In the genomic region with DNA sequence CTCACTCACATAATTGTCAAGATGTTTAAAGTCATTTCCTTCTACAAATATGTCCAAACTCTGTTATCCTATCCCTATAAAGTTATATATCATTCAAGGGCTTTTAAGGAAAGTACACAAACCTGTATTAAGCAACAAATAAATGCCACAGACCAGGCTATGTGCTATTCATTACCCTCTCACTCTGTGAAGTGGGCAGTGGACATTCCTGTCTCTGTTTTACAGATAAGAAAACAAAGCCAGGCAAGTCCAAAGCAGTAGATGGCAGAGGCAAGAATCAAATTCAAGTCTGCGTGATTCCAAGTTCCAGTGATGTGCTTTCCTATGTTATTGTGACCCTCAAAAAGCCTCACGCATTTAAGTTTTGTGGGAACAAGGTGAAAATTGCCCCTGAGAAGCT, we compare ENCODE assay signal across 14 cellular contexts.
DNase-seq lines count a peak whose midpoint lies in the region; ATAC-seq and TF ChIP-seq lines count a peak whose summit lies in the region.
"Had no signal": no experiment of that assay in that cellular context is flagged by ENCODE, and none has a peak within 500 bp of the region (broad histone marks: within the 10 kb centered on the region; RNA-seq: fewer than 3 reads in every experiment).

No MANE protein-coding gene starts in this region.

- H2AFZ ChIP-seq in GM23248: no peak overlapping the region
- no peak overlapping the region for H2AFZ ChIP-seq in osteoblast (ENCODE audit: low read length)

- H3K27me3 ChIP-seq in GM23248 (replicated peaks; ENCODE audit: insufficient read depth) (no peaks in the 10 kb centered on the region), SJSA1 (replicated peaks) (no peaks in the 10 kb centered on the region), osteoblast (ENCODE audit: insufficient read depth, low read length) (no peaks in the 10 kb centered on the region)
- H3K27me3 ChIP-seq: dorsolateral prefrontal cortex, neutrophil had no signal

- intact Hi-C loops in Right ventricle myocardium superior (cut with DNase I): no loop called here

- H3K9ac ChIP-seq in GM23248: no peak overlapping the region

- WGBS in GM23248 (ENCODE audit: low coverage in 1 of 2, low lambda C conversion rate in 2 of 2, missing lambda C conversion rate in 2 of 2), 2 experiments: 95 to 98% methylated on average over 2 of the region's 2 CpGs

- H3F3A ChIP-seq in GM23248 (ENCODE audit: insufficient read depth): peaks cover 16% of the 10 kb centered on the region; the same call in 1 of the 2 replicates

- in situ Hi-C loops in GM23248 (cut with MboI): no loop called here

- H3K4me3 ChIP-seq in GM23248 (no peak overlapping the region), SJSA1 (no peak overlapping the region), osteoblast (ENCODE audit: insufficient read depth, low read length) (no peak overlapping the region)
- H3K4me3 ChIP-seq: dorsolateral prefrontal cortex had no signal

- H3K79me2 ChIP-seq in GM23248 (ENCODE audit: insufficient read depth) (peaks cover 20% of the 10 kb centered on the region), osteoblast (ENCODE audit: insufficient read depth, low read length) (peaks cover 18% of the 10 kb centered on the region)

- no peaks in the 10 kb centered on the region for H4K20me1 ChIP-seq in GM23248 (ENCODE audit: insufficient read depth)
- no peaks in the 10 kb centered on the region for H4K20me1 ChIP-seq in osteoblast (ENCODE audit: insufficient read depth, low read length)

- no peak for TF ChIP-seq CTCF in osteoblast (IDR thresholded peaks at IDR 0.05; ENCODE audit: extremely low read depth, low read depth, low read length)

- DNase-seq in GM23248: peak; percentile 30
- peak in 1 of 2 experiments; percentile 53 for DNase-seq in SJSA1 (ENCODE audit: low read depth in 1 of 2, low spot score in 2 of 2)
- DNase-seq in Right ventricle myocardium superior: no peak
- no peak for DNase-seq in osteoblast (ENCODE audit: insufficient read length, low spot score, missing footprints)
- DNase-seq in OCI-M2 (lab: John Stamatoyannopoulos, UW; ENCODE audit: unreplicated experiment): no peak
- no peak for DNase-seq in activated T-cell treated with anti-CD3 and anti-CD28 coated beads for 4 hours
- DNase-seq in activated effector memory CD4-positive, alpha-beta T cell treated with anti-CD3 and anti-CD28 coated beads, Interleukin-2, amount 50 U/mL, for 16 hours: no peak
- DNase-seq: activated CD4-positive, alpha-beta T cell treated with anti-CD3 and anti-CD28 coated beads for 4 hours; amygdala; dorsolateral prefrontal cortex; midbrain; NCI-H2107 had no signal

- peak; percentile 83 for ATAC-seq in Right ventricle myocardium superior (ENCODE audit: poor library complexity)
- ATAC-seq: stimulated activated effector memory CD8-positive, alpha-beta T cell treated with anti-CD3 and anti-CD28 coated beads, Interleukin-12 subunit alpha, Interleukin-12 subunit beta, amount 100 ng/mL, for 72 hours had no signal

- H3K4me2 ChIP-seq in GM23248 (ENCODE audit: unreplicated experiment) (no peak overlapping the region), osteoblast (ENCODE audit: insufficient read depth, low read length) (peak overlapping the region; percentile 1)

- H3K9me2 ChIP-seq in GM23248 (ENCODE audit: insufficient read depth): no peaks in the 10 kb centered on the region

- H3K9me3 ChIP-seq in GM23248 (ENCODE audit: low read depth) (no peaks in the 10 kb centered on the region), SJSA1 (replicated peaks) (no peaks in the 10 kb centered on the region), osteoblast (ENCODE audit: low read depth, low read length) (no peaks in the 10 kb centered on the region)

- H3K36me3 ChIP-seq in GM23248 (ENCODE audit: low read depth) (no peaks in the 10 kb centered on the region), SJSA1 (no peaks in the 10 kb centered on the region), osteoblast (ENCODE audit: insufficient read depth, low read length) (no peaks in the 10 kb centered on the region)
- H3K36me3 ChIP-seq: neutrophil had no signal

- H3K4me1 ChIP-seq in GM23248 (ENCODE audit: insufficient read depth): peaks cover 26% of the 10 kb centered on the region
- peaks cover 26% of the 10 kb centered on the region for H3K4me1 ChIP-seq in SJSA1 (replicated peaks)
- peaks cover 16% of the 10 kb centered on the region for H3K4me1 ChIP-seq in osteoblast (ENCODE audit: insufficient read depth, low read length)

- no peak overlapping the region for H3K27ac ChIP-seq in GM23248
- peak overlapping the region; percentile 77 for H3K27ac ChIP-seq in SJSA1
- H3K27ac ChIP-seq in osteoblast (ENCODE audit: low read depth, low read length): no peak overlapping the region
- H3K27ac ChIP-seq: neutrophil had no signal
